In the genomic region with DNA sequence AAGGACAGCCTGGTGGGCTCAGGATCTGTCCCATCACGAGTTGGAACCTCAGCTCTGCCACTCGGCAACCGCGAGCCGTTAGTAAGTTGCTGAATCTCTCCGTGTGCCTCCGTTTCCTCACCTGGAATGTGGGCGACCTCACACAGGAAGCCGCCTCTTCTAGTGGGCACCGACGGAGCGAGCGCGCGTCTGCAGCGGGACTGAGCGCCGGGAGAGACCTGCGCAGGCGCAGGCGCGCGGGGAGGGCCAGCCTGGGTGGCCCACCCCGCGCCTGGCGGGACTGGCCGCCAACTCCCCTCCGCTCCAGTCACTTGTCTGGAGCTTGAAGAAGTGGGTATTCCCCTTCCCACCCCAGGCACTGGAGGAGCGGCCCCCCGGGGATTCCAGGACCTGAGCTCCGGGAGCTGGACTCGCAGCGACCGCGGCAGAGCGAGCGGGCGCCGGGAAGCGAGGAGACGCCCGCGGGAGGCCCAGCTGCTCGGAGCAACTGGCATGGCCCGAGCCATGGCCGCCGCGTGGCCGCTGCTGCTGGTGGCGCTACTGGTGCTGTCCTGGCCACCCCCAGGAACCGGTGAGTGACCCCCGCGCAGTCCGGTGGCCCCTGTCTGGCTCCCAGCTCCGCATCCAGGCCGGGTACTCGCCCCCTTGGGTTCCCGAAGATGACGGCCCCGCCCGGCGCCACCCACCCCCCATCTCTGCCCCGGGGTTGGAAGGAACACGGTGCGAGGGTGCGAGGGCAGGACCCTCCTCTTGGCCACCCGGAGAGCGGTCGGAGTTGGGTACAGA, we compare ENCODE assay signal across 1 cellular context.
TF ChIP-seq lines count a peak whose summit lies in the region.

A gene with protein sequence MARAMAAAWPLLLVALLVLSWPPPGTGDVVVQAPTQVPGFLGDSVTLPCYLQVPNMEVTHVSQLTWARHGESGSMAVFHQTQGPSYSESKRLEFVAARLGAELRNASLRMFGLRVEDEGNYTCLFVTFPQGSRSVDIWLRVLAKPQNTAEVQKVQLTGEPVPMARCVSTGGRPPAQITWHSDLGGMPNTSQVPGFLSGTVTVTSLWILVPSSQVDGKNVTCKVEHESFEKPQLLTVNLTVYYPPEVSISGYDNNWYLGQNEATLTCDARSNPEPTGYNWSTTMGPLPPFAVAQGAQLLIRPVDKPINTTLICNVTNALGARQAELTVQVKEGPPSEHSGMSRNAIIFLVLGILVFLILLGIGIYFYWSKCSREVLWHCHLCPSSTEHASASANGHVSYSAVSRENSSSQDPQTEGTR (plus strand): TSS at position 306 of the 786 bp plus-strand sequence. CDS start 187 bp downstream, at position 493.

TF ChIP-seq in HEK293, 187 proteins besides CTCF, POLR2A, EP300 and RAD21 (continued from another document):
- TF ChIP-seq, protein P1, sequence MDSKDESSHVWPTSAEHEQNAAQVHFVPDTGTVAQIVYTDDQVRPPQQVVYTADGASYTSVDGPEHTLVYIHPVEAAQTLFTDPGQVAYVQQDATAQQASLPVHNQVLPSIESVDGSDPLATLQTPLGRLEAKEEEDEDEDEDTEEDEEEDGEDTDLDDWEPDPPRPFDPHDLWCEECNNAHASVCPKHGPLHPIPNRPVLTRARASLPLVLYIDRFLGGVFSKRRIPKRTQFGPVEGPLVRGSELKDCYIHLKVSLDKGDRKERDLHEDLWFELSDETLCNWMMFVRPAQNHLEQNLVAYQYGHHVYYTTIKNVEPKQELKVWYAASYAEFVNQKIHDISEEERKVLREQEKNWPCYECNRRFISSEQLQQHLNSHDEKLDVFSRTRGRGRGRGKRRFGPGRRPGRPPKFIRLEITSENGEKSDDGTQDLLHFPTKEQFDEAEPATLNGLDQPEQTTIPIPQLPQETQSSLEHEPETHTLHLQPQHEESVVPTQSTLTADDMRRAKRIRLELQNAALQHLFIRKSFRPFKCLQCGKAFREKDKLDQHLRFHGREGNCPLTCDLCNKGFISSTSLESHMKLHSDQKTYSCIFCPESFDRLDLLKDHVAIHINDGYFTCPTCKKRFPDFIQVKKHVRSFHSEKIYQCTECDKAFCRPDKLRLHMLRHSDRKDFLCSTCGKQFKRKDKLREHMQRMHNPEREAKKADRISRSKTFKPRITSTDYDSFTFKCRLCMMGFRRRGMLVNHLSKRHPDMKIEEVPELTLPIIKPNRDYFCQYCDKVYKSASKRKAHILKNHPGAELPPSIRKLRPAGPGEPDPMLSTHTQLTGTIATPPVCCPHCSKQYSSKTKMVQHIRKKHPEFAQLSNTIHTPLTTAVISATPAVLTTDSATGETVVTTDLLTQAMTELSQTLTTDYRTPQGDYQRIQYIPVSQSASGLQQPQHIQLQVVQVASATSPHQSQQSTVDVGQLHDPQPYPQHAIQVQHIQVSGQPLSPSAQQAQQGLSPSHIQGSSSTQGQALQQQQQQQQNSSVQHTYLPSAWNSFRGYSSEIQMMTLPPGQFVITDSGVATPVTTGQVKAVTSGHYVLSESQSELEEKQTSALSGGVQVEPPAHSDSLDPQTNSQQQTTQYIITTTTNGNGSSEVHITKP (tag by site-specific recombination; IDR thresholded peaks at IDR 0.05), result peak; percentile 63
- TF ChIP-seq ZNF843 (tag by site-specific recombination; IDR thresholded peaks at IDR 0.05) (0 out of 2 replicates have a peak, but pooled peaks have one; percentile 28), ZNF112 (tag by site-specific recombination; IDR thresholded peaks at IDR 0.05) (no peak), ZNF549 (tag by site-specific recombination; IDR thresholded peaks at IDR 0.05) (0 out of 2 replicates have a peak, but pooled peaks have one; percentile 18), ZNF423 (tag by site-specific recombination; IDR thresholded peaks at IDR 0.05) (peak; percentile 64), ZNF654 (tag by site-specific recombination; IDR thresholded peaks at IDR 0.05; ENCODE audit: low read depth) (no peak), ZNF529 (tag by site-specific recombination; IDR thresholded peaks at IDR 0.05; ENCODE audit: insufficient replicate concordance) (no peak), ZIC2 (tag by site-specific recombination; IDR thresholded peaks at IDR 0.05) (peak; percentile 44), ZNF48 (tag by site-specific recombination; IDR thresholded peaks at IDR 0.05) (no peak), ZNF521 (tag by site-specific recombination; IDR thresholded peaks at IDR 0.05) (no peak), ZNF174 (tag by site-specific recombination; IDR thresholded peaks at IDR 0.05) (no peak), ZSCAN30 (tag by site-specific recombination; IDR thresholded peaks at IDR 0.05) (peak; percentile 38; the same call in 1 of the 2 replicates), GLIS2 (tag by site-specific recombination; IDR thresholded peaks at IDR 0.05) (peak; percentile 97), KLF1 (tag by site-specific recombination; IDR thresholded peaks at IDR 0.05) (peak; percentile 12; the same call in 1 of the 2 replicates), ZNF274 (IDR thresholded peaks at IDR 0.05; ENCODE audit: low read length) (no peak), ZNF274 (tag by site-specific recombination; IDR thresholded peaks at IDR 0.05; ENCODE audit: borderline replicate concordance) (peak; percentile 21; the same call in 1 of the 2 replicates), ZNF561 (tag by site-specific recombination; IDR thresholded peaks at IDR 0.05; ENCODE audit: borderline replicate concordance) (peak; percentile 28; the same call in 1 of the 2 replicates), ZNF341 (tag by site-specific recombination; IDR thresholded peaks at IDR 0.05; ENCODE audit: low read depth) (peak; percentile 95), ZNF335 (tag by site-specific recombination; conservative IDR thresholded peaks at IDR 0.05) (peak; percentile 83)
- TF ChIP-seq, protein P2, sequence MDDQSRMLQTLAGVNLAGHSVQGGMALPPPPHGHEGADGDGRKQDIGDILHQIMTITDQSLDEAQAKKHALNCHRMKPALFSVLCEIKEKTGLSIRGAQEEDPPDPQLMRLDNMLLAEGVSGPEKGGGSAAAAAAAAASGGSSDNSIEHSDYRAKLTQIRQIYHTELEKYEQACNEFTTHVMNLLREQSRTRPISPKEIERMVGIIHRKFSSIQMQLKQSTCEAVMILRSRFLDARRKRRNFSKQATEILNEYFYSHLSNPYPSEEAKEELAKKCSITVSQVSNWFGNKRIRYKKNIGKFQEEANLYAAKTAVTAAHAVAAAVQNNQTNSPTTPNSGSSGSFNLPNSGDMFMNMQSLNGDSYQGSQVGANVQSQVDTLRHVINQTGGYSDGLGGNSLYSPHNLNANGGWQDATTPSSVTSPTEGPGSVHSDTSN (CRISPR knock-in tag; IDR thresholded peaks at IDR 0.05), result no peak
- TF ChIP-seq, protein P3, sequence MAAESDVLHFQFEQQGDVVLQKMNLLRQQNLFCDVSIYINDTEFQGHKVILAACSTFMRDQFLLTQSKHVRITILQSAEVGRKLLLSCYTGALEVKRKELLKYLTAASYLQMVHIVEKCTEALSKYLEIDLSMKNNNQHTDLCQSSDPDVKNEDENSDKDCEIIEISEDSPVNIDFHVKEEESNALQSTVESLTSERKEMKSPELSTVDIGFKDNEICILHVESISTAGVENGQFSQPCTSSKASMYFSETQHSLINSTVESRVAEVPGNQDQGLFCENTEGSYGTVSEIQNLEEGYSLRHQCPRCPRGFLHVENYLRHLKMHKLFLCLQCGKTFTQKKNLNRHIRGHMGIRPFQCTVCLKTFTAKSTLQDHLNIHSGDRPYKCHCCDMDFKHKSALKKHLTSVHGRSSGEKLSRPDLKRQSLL (tag by site-specific recombination; IDR thresholded peaks at IDR 0.05), result peak; percentile 84
- TF ChIP-seq, protein P4, sequence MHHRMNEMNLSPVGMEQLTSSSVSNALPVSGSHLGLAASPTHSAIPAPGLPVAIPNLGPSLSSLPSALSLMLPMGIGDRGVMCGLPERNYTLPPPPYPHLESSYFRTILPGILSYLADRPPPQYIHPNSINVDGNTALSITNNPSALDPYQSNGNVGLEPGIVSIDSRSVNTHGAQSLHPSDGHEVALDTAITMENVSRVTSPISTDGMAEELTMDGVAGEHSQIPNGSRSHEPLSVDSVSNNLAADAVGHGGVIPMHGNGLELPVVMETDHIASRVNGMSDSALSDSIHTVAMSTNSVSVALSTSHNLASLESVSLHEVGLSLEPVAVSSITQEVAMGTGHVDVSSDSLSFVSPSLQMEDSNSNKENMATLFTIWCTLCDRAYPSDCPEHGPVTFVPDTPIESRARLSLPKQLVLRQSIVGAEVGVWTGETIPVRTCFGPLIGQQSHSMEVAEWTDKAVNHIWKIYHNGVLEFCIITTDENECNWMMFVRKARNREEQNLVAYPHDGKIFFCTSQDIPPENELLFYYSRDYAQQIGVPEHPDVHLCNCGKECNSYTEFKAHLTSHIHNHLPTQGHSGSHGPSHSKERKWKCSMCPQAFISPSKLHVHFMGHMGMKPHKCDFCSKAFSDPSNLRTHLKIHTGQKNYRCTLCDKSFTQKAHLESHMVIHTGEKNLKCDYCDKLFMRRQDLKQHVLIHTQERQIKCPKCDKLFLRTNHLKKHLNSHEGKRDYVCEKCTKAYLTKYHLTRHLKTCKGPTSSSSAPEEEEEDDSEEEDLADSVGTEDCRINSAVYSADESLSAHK (tag by site-specific recombination; IDR thresholded peaks at IDR 0.05), result no peak
- TF ChIP-seq, protein P5, sequence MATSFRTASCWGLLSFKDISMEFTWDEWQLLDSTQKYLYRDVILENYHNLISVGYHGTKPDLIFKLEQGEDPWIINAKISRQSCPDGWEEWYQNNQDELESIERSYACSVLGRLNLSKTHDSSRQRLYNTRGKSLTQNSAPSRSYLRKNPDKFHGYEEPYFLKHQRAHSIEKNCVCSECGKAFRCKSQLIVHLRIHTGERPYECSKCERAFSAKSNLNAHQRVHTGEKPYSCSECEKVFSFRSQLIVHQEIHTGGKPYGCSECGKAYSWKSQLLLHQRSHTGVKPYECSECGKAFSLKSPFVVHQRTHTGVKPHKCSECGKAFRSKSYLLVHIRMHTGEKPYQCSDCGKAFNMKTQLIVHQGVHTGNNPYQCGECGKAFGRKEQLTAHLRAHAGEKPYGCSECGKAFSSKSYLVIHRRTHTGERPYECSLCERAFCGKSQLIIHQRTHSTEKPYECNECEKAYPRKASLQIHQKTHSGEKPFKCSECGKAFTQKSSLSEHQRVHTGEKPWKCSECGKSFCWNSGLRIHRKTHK (tag by site-specific recombination; IDR thresholded peaks at IDR 0.05), result no peak
- TF ChIP-seq, protein P6, sequence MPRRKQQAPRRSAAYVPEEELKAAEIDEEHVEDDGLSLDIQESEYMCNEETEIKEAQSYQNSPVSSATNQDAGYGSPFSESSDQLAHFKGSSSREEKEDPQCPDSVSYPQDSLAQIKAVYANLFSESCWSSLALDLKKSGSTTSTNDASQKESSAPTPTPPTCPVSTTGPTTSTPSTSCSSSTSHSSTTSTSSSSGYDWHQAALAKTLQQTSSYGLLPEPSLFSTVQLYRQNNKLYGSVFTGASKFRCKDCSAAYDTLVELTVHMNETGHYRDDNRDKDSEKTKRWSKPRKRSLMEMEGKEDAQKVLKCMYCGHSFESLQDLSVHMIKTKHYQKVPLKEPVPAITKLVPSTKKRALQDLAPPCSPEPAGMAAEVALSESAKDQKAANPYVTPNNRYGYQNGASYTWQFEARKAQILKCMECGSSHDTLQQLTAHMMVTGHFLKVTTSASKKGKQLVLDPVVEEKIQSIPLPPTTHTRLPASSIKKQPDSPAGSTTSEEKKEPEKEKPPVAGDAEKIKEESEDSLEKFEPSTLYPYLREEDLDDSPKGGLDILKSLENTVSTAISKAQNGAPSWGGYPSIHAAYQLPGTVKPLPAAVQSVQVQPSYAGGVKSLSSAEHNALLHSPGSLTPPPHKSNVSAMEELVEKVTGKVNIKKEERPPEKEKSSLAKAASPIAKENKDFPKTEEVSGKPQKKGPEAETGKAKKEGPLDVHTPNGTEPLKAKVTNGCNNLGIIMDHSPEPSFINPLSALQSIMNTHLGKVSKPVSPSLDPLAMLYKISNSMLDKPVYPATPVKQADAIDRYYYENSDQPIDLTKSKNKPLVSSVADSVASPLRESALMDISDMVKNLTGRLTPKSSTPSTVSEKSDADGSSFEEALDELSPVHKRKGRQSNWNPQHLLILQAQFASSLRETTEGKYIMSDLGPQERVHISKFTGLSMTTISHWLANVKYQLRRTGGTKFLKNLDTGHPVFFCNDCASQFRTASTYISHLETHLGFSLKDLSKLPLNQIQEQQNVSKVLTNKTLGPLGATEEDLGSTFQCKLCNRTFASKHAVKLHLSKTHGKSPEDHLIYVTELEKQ (tag by site-specific recombination; IDR thresholded peaks at IDR 0.05; ENCODE audit: borderline replicate concordance), result no peak
- TF ChIP-seq, protein P7, sequence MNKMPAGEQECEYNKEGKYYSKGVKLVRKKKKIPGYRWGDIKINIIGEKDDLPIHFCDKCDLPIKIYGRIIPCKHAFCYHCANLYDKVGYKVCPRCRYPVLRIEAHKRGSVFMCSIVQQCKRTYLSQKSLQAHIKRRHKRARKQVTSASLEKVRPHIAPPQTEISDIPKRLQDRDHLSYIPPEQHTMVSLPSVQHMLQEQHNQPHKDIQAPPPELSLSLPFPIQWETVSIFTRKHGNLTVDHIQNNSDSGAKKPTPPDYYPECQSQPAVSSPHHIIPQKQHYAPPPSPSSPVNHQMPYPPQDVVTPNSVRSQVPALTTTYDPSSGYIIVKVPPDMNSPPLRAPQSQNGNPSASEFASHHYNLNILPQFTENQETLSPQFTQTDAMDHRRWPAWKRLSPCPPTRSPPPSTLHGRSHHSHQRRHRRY (tag by site-specific recombination; IDR thresholded peaks at IDR 0.05), result no peak
- TF ChIP-seq, protein P8, sequence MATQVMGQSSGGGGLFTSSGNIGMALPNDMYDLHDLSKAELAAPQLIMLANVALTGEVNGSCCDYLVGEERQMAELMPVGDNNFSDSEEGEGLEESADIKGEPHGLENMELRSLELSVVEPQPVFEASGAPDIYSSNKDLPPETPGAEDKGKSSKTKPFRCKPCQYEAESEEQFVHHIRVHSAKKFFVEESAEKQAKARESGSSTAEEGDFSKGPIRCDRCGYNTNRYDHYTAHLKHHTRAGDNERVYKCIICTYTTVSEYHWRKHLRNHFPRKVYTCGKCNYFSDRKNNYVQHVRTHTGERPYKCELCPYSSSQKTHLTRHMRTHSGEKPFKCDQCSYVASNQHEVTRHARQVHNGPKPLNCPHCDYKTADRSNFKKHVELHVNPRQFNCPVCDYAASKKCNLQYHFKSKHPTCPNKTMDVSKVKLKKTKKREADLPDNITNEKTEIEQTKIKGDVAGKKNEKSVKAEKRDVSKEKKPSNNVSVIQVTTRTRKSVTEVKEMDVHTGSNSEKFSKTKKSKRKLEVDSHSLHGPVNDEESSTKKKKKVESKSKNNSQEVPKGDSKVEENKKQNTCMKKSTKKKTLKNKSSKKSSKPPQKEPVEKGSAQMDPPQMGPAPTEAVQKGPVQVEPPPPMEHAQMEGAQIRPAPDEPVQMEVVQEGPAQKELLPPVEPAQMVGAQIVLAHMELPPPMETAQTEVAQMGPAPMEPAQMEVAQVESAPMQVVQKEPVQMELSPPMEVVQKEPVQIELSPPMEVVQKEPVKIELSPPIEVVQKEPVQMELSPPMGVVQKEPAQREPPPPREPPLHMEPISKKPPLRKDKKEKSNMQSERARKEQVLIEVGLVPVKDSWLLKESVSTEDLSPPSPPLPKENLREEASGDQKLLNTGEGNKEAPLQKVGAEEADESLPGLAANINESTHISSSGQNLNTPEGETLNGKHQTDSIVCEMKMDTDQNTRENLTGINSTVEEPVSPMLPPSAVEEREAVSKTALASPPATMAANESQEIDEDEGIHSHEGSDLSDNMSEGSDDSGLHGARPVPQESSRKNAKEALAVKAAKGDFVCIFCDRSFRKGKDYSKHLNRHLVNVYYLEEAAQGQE (tag by site-specific recombination; IDR thresholded peaks at IDR 0.05), result 0 out of 2 replicates have a peak, but pooled peaks have one; percentile 6
